13 cellular contexts compared by ENCODE assay signal in the genomic region with DNA sequence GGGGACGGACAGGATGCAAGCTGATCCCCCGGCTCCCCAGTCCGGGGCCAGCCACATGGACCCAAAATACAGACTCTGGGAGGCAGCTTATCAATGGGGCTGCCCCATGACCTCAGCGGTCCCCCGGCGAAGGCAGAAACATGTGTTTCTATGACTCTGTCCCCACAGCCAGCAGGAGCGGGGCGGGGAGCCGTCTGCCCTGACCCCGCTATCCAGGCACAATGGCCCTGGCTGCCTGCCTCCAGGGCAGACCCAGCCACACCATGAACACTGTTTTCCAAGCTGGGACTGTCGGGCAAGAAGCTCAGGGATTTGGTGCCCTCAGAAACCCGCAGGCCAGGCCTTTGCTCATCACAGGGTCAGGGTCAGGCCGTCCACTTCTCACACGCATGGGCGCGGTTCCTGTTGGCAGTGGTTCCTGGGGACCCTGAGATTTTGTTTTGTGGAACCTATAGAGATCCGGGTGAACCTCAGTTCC.
DNase-seq lines count a peak whose midpoint lies in the region; ATAC-seq and TF ChIP-seq lines count a peak whose summit lies in the region.
"Had no signal": no experiment of that assay in that cellular context is flagged by ENCODE, and none has a peak within 500 bp of the region (broad histone marks: within the 10 kb centered on the region; RNA-seq: fewer than 3 reads in every experiment).

No MANE protein-coding gene starts in this region.

- H3K4me3 ChIP-seq in tibial nerve: no peak overlapping the region

- no peaks in the 10 kb centered on the region for H3K9me3 ChIP-seq in tibial nerve

- H3K27ac Mint-ChIP-seq in WTC11: no peak overlapping the region
- H3K27ac Mint-ChIP-seq: activated CD4-positive, alpha-beta memory T cell treated with anti-CD3 and anti-CD28 coated beads, Interleukin-2, amount 10 ng/mL, durations not matched to agents 7 days and 5 days; activated naive CD8-positive, alpha-beta T cell treated with anti-CD3 and anti-CD28 coated beads for 36 hours; stimulated activated naive CD8-positive, alpha-beta T cell treated with anti-CD3 and anti-CD28 coated beads, Interleukin-15, Interleukin-2, amounts not matched to agents 100 ng/mL and 50 ng/mL, for 24 hours had no signal

- TF ChIP-seq EP300 in tibial nerve (IDR thresholded peaks at IDR 0.05): no peak

- no peaks in the 10 kb centered on the region for H3K4me1 Mint-ChIP-seq in WTC11
- H3K4me1 Mint-ChIP-seq: activated CD4-positive, alpha-beta memory T cell treated with anti-CD3 and anti-CD28 coated beads, Interleukin-2, amount 10 ng/mL, durations not matched to agents 7 days and 5 days had no signal

- TF ChIP-seq CTCF in WTC11 (IDR thresholded peaks at IDR 0.05) (no peak), omental fat pad (IDR thresholded peaks at IDR 0.05) (no peak), tibial nerve (IDR thresholded peaks at IDR 0.05) (no peak)

- DNase-seq in WTC11 (ENCODE audit: low spot score) (no peak), globus pallidus (ENCODE audit: low spot score) (peak; percentile 81), omental fat pad (ENCODE audit: low spot score) (no peak), tibial nerve (ENCODE audit: low spot score in 2 of 2) (peak; percentile 62 to 71), GF-D8 (lab: John Stamatoyannopoulos, UW) (no peak), DMS53 treated with DMSO at 0.1 percent for 48 hours (lab: John Stamatoyannopoulos, UW; ENCODE audit: unreplicated experiment) (no peak), DMS53 (lab: John Stamatoyannopoulos, UW) (no peak)
- DNase-seq: activated CD4-positive, alpha-beta memory T cell treated with anti-CD3 and anti-CD28 coated beads, Interleukin-2, amount 10 ng/mL, durations not matched to agents 7 days and 5 days; activated naive CD8-positive, alpha-beta T cell treated with anti-CD3 and anti-CD28 coated beads for 36 hours; Kasumi-1; NCI-H2227 treated with DMSO at 0.1 percent for 48 hours had no signal

- POLR2A ChIA-PET in WTC11 (lab: Charles Lee): no interaction called here

- WGBS in tibial nerve, 2 donors: 9 to 19% methylated on average over 10 to 15 of the region's 17 CpGs

- no peak overlapping the region for H3K4me3 Mint-ChIP-seq in WTC11
- H3K4me3 Mint-ChIP-seq: activated CD4-positive, alpha-beta memory T cell treated with anti-CD3 and anti-CD28 coated beads, Interleukin-2, amount 10 ng/mL, durations not matched to agents 7 days and 5 days; activated naive CD8-positive, alpha-beta T cell treated with anti-CD3 and anti-CD28 coated beads for 36 hours; stimulated activated naive CD8-positive, alpha-beta T cell treated with anti-CD3 and anti-CD28 coated beads, Interleukin-15, Interleukin-2, amounts not matched to agents 100 ng/mL and 50 ng/mL, for 24 hours had no signal

- CTCF ChIA-PET in WTC11 (lab: Charles Lee): interaction anchor here (0.5 kb wide), 1 partner anchor 317 kb away, joined by 4 read pairs; no protein-coding TSS in a partner anchor

- peak overlapping the region; percentile 80 to 97 (median 88) for H3K27ac ChIP-seq in tibial nerve

- no peaks in the 10 kb centered on the region for H3K27me3 Mint-ChIP-seq in WTC11 (ENCODE audit: low read depth)
- H3K27me3 Mint-ChIP-seq: activated CD4-positive, alpha-beta memory T cell treated with anti-CD3 and anti-CD28 coated beads, Interleukin-2, amount 10 ng/mL, durations not matched to agents 7 days and 5 days; activated naive CD8-positive, alpha-beta T cell treated with anti-CD3 and anti-CD28 coated beads for 36 hours; stimulated activated naive CD8-positive, alpha-beta T cell treated with anti-CD3 and anti-CD28 coated beads, Interleukin-15, Interleukin-2, amounts not matched to agents 100 ng/mL and 50 ng/mL, for 24 hours had no signal

- H3K9me3 Mint-ChIP-seq in WTC11: no peaks in the 10 kb centered on the region
- H3K9me3 Mint-ChIP-seq: activated CD4-positive, alpha-beta memory T cell treated with anti-CD3 and anti-CD28 coated beads, Interleukin-2, amount 10 ng/mL, durations not matched to agents 7 days and 5 days; activated naive CD8-positive, alpha-beta T cell treated with anti-CD3 and anti-CD28 coated beads for 36 hours; stimulated activated naive CD8-positive, alpha-beta T cell treated with anti-CD3 and anti-CD28 coated beads, Interleukin-15, Interleukin-2, amounts not matched to agents 100 ng/mL and 50 ng/mL, for 24 hours had no signal

- no peaks in the 10 kb centered on the region for H3K27me3 ChIP-seq in tibial nerve

- peak in 1 of 2 donors; percentile 6 for TF ChIP-seq POLR2A in tibial nerve (IDR thresholded peaks at IDR 0.05)

- ATAC-seq in WTC11 (no peak), omental fat pad (ENCODE audit: low FRiP score) (peak; percentile 12), HG03135 (IDR thresholded peaks at IDR 0.05; ENCODE audit: unreplicated experiment) (no peak)

- peaks cover 0 to 89% (median 50%) of the 10 kb centered on the region in 4 donors for H3K4me1 ChIP-seq in tibial nerve

- peaks cover 0 to 56% (median 27%) of the 10 kb centered on the region in 3 donors for H3K36me3 ChIP-seq in tibial nerve

- H3K36me3 Mint-ChIP-seq in WTC11: peaks cover 8% of the 10 kb centered on the region; the same call in 1 of the 2 replicates
- H3K36me3 Mint-ChIP-seq: activated naive CD8-positive, alpha-beta T cell treated with anti-CD3 and anti-CD28 coated beads for 36 hours had no signal

TF ChIP-seq in WTC11, 78 proteins besides CTCF, POLR2A, EP300 and RAD21:
- TF ChIP-seq GABPB1 (CRISPR knock-in tag; IDR thresholded peaks at IDR 0.05) (0 out of 2 replicates have a peak, but pooled peaks have one; percentile 5), HMGXB4 (CRISPR knock-in tag; IDR thresholded peaks at IDR 0.05) (no peak)

Comparison
In these comparisons a context has a peak if more than half of its experiments do, and no peak if none do; other contexts are left out.
1. DNase-seq: peak in globus pallidus (single experiment) and tibial nerve (2 of 2); none in WTC11 (single experiment), omental fat pad (single experiment), GF-D8 (single experiment), DMS53 treated with DMSO at 0.1 percent for 48 hours (single experiment) and DMS53 (single experiment).